In genomic region chr17:2240541-2240940, GRCh38 we compare ENCODE assay signal across 11 cellular contexts.
A peak's percentile ranks its signal among the peaks of the same experiment; 100 is the strongest.
DNase-seq lines count a peak whose midpoint lies in the region; ATAC-seq and TF ChIP-seq lines count a peak whose summit lies in the region.
"Had no signal": no experiment of that assay in that cellular context is flagged by ENCODE, and none has a peak within 500 bp of the region (broad histone marks: within the 10 kb centered on the region; RNA-seq: fewer than 3 reads in every experiment).

No MANE protein-coding gene starts in this region.

- H3K9me3 ChIP-seq in thoracic aorta = no peaks in the 10 kb centered on the region
- H3K9me3 ChIP-seq: A549 had no signal

- peaks cover 50% of the 10 kb centered on the region for H3K36me3 Mint-ChIP-seq in activated CD4-positive, alpha-beta T cell treated with anti-CD3 and anti-CD28 coated beads, Interleukin-2, amount 10 ng/mL, durations not matched to agents 24 days and 14 days (ENCODE audit: low read depth)

- H3K4me1 ChIP-seq in thoracic aorta (ENCODE audit: control insufficient read depth in 1 of 2, low read depth in 2 of 2) = peaks cover 40 to 70% of the 10 kb centered on the region in 2 donors

- TF ChIP-seq CTCF in thoracic aorta (IDR thresholded peaks at IDR 0.05) = no peak

- H3K27me3 ChIP-seq in thoracic aorta (replicated peaks; ENCODE audit: insufficient read depth) = no peaks in the 10 kb centered on the region

- H3K4me1 Mint-ChIP-seq in activated CD4-positive, alpha-beta T cell treated with anti-CD3 and anti-CD28 coated beads, Interleukin-2, amount 10 ng/mL, durations not matched to agents 24 days and 14 days = peaks cover 61% of the 10 kb centered on the region

- peak overlapping the region; percentile 58 for H3K4me3 Mint-ChIP-seq in activated CD4-positive, alpha-beta T cell treated with anti-CD3 and anti-CD28 coated beads, Interleukin-2, amount 10 ng/mL, durations not matched to agents 24 days and 14 days

- no peak overlapping the region for H3K4me3 ChIP-seq in thoracic aorta
- H3K4me3 ChIP-seq: A549 had no signal

- H3K36me3 ChIP-seq in thoracic aorta = no peaks in the 10 kb centered on the region

- H3K27me3 Mint-ChIP-seq in activated CD4-positive, alpha-beta T cell treated with anti-CD3 and anti-CD28 coated beads, Interleukin-2, amount 10 ng/mL, durations not matched to agents 24 days and 14 days = no peaks in the 10 kb centered on the region

- DNase-seq in activated CD4-positive, alpha-beta T cell treated with anti-CD3 and anti-CD28 coated beads, Interleukin-2, amount 10 ng/mL, durations not matched to agents 24 days and 14 days = no peak
- DNase-seq in activated CD4-positive, alpha-beta T cell treated with anti-CD3 and anti-CD28 coated beads for 1 hour = no peak
- peak; percentile 39 for DNase-seq in left ventricle myocardium superior
- no peak for DNase-seq in thoracic aorta (ENCODE audit: low spot score)
- no peak for DNase-seq in SKM-1 treated with dmso at 0.1 percent for 144 hours (lab: John Stamatoyannopoulos, UW; ENCODE audit: unreplicated experiment)
- DNase-seq in nucleus accumbens (lab: John Stamatoyannopoulos, UW) = no peak
- DNase-seq: GF-D8, NCI-H748 treated with DMSO at 0.1 percent for 48 hours had no signal

- no peaks in the 10 kb centered on the region for H3K9me3 Mint-ChIP-seq in activated CD4-positive, alpha-beta T cell treated with anti-CD3 and anti-CD28 coated beads, Interleukin-2, amount 10 ng/mL, durations not matched to agents 24 days and 14 days

- H3K27ac ChIP-seq in thoracic aorta = peak overlapping the region; percentile 59 to 67

- peak overlapping the region; percentile 90 for H3K27ac Mint-ChIP-seq in activated CD4-positive, alpha-beta T cell treated with anti-CD3 and anti-CD28 coated beads, Interleukin-2, amount 10 ng/mL, durations not matched to agents 24 days and 14 days

- ATAC-seq in SK-N-SH treated with all-trans-retinoic acid at 6 μM for 48 hours = peak; percentile 7; the same call in 1 of the 3 replicates
- peak; percentile 14 for ATAC-seq in left ventricle myocardium superior
- ATAC-seq in thoracic aorta (ENCODE audit: insufficient number of reproducible peaks, low FRiP score, low read depth) = no peak
- ATAC-seq in GM18868 (IDR thresholded peaks at IDR 0.05; ENCODE audit: unreplicated experiment) = no peak

- intact Hi-C loops in activated CD4-positive, alpha-beta T cell treated with anti-CD3 and anti-CD28 coated beads, Interleukin-2, amount 10 ng/mL, durations not matched to agents 24 days and 14 days (cut with micrococcal nuclease) = loop anchor here (2.0 to 5.0 kb wide), 3 partner anchors 18 to 83 kb away; no protein-coding TSS in a partner anchor
- intact Hi-C loops in left ventricle myocardium superior (cut with micrococcal nuclease) = loop anchor here (5.0 to 10.0 kb wide), 2 partner anchors 146 to 188 kb away; no protein-coding TSS in a partner anchor

TF ChIP-seq in SK-N-SH treated with all-trans-retinoic acid at 6 μM for 48 hours, 23 proteins besides CTCF, POLR2A, EP300 and RAD21:
- TF ChIP-seq PPARA (CRISPR knock-in tag; IDR thresholded peaks at IDR 0.05; ENCODE audit: borderline replicate concordance) = no peak
- TF ChIP-seq PATZ1 (CRISPR knock-in tag; IDR thresholded peaks at IDR 0.05; ENCODE audit: borderline replicate concordance) = no peak
- no peak for TF ChIP-seq ESRRG (CRISPR knock-in tag; IDR thresholded peaks at IDR 0.05)
- TF ChIP-seq ZC3H10 (CRISPR knock-in tag; IDR thresholded peaks at IDR 0.05) = no peak
- no peak for TF ChIP-seq GLIS3 (CRISPR knock-in tag; IDR thresholded peaks at IDR 0.05)
- no peak for TF ChIP-seq TSHZ2 (CRISPR knock-in tag; IDR thresholded peaks at IDR 0.05)
- no peak for TF ChIP-seq ZNF565 (CRISPR knock-in tag; conservative IDR thresholded peaks at IDR 0.05; ENCODE audit: low read depth)
- no peak for TF ChIP-seq TCF4 (CRISPR knock-in tag; IDR thresholded peaks at IDR 0.05; ENCODE audit: borderline replicate concordance)
- TF ChIP-seq CREB5 (CRISPR knock-in tag; IDR thresholded peaks at IDR 0.05; ENCODE audit: low read depth) = no peak
- no peak for TF ChIP-seq TOX (CRISPR knock-in tag; IDR thresholded peaks at IDR 0.05; ENCODE audit: borderline replicate concordance)

Comparison
In these comparisons a context has a peak if more than half of its experiments do, and no peak if none do; other contexts are left out.
1. ATAC-seq: peak in SK-N-SH treated with all-trans-retinoic acid at 6 μM for 48 hours (single experiment) and left ventricle myocardium superior (single experiment); none in thoracic aorta (single experiment) and GM18868 (single experiment).